In genomic region chr10:129495697-129496096, GRCh38 we compare ENCODE assay signal across 22 cellular contexts.
"Had no signal": no experiment of that assay in that cellular context is flagged by ENCODE, and none has a peak within 500 bp of the region (broad histone marks: within the 10 kb centered on the region; RNA-seq: fewer than 3 reads in every experiment).

No MANE protein-coding gene starts in this region.

- H3K9me3 ChIP-seq: SJCRH30 had no signal

- H3K27ac ChIP-seq: breast epithelium, psoas muscle, SJCRH30, tibial artery, uterus, VCaP had no signal

- ATAC-seq: activated T-cell treated with anti-CD3 and anti-CD28 coated beads, Interleukin-2, amount 50 U/mL, for 72 hours; psoas muscle; sciatic nerve; stimulated activated naive CD8-positive, alpha-beta T cell treated with anti-CD3 and anti-CD28 coated beads, Interleukin-15, Interleukin-2, amounts not matched to agents 100 U/mL and 50 U/mL, for 24 hours had no signal

- H3K4me3 ChIP-seq: breast epithelium, psoas muscle, SJCRH30, tibial artery, uterus had no signal

- H3K36me3 ChIP-seq: breast epithelium, SJCRH30, uterus had no signal

- H3K4me1 ChIP-seq: breast epithelium, SJCRH30, tibial artery, uterus had no signal

- DNase-seq: activated CD4-positive, alpha-beta T cell treated with anti-CD3 and anti-CD28 coated beads for 1 hour; activated CD4-positive, alpha-beta T cell treated with anti-CD3 and anti-CD28 coated beads, Interleukin-2, amount 50 U/mL, for 4 hours; activated effector memory CD4-positive, alpha-beta T cell treated with anti-CD3 and anti-CD28 coated beads, Interleukin-2, amount 50 U/mL, for 16 hours; activated naive CD4-positive, alpha-beta T cell treated with anti-CD3 and anti-CD28 coated beads, Interleukin-2, amount 50 U/mL, for 16 hours; activated T-cell treated with anti-CD3 and anti-CD28 coated beads, Interleukin-2, amount 50 U/mL, for 72 hours; cerebellar nuclear complex; effector CD8-positive, alpha-beta T cell; foreskin fibroblast; kidney glomerular epithelial cell; mesendoderm; psoas muscle; SJCRH30; stimulated activated CD4-positive, alpha-beta T cell treated with anti-CD3 and anti-CD28 coated beads, Interleukin-12 subunit alpha, Interleukin-12 subunit beta, amount 100 ng/mL, for 4 hours; stimulated activated CD4-positive, alpha-beta T cell treated with anti-CD3 and anti-CD28 coated beads, Interleukin-2, amount 100 ng/mL, for 24 hours; stimulated activated naive CD8-positive, alpha-beta T cell treated with anti-CD3 and anti-CD28 coated beads, Interleukin-15, Interleukin-2, amounts not matched to agents 100 U/mL and 50 U/mL, for 24 hours; substantia nigra; T-helper 2 cell; tibial artery; uterus had no signal

- H3K27me3 ChIP-seq: breast epithelium, SJCRH30, tibial artery, uterus had no signal
